Comparison of ENCODE assay signal across 17 cellular contexts in the genomic region with DNA sequence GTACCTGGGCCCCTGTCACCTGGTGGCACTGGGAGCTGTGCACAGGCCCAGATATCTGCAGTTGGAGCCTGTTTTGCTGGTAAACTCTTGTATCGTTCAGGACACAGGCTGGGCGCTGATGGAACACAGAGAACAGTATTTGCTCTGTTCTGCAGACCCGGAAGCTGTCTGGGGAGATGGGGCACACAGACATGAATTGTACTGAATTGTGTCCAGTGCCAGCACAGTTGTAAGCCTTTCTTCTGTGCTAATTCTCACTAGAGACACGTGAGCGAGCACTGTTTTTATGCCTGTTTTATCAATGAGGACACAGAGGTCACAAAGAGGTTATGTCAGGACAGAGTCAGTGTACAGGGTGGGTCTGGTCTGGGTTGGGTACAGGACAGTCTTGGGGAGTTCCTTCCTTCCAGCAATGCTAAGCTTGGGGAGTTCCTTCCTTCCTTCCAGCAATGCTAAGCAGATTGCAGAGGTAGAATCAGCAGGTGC. TPM values are rescaled to one million over a fixed set of nuclear protein-coding genes. Genes with fewer than 3 reads are reported as not detected.
DNase-seq lines count a peak whose midpoint lies in the region; ATAC-seq, FAIRE-seq and TF ChIP-seq lines count a peak whose summit lies in the region.
"Had no signal": no experiment of that assay in that cellular context is flagged by ENCODE, and none has a peak within 500 bp of the region (broad histone marks: within the 10 kb centered on the region; RNA-seq: fewer than 3 reads in every experiment).

No MANE protein-coding gene starts in this region.

- no peak for TF ChIP-seq CTCF in bronchial epithelial cell (IDR thresholded peaks at IDR 0.05; ENCODE audit: insufficient read depth, low read length, severe bottlenecking)

- H3K36me3 ChIP-seq in BLaER1 treated with 17β-estradiol and CSF1 and Interleukin-3, amounts not matched to agents 10 nM and 100 nM, result peaks cover 0 to 67% (median 23%) of the 10 kb centered on the region in 11 experiments; a peak in 17 of 22 replicates
- H3K36me3 ChIP-seq in bronchial epithelial cell (ENCODE audit: control insufficient read depth, insufficient read depth, low read length), result no peaks in the 10 kb centered on the region
- H3K36me3 ChIP-seq: neutrophil had no signal

- H3K4me3 ChIP-seq in BLaER1 treated with 17β-estradiol and CSF1 and Interleukin-3, amounts not matched to agents 10 nM and 100 nM, result no peak overlapping the region
- H3K4me3 ChIP-seq in bronchial epithelial cell (ENCODE audit: low read depth, low read length), result no peak overlapping the region
- H3K4me3 ChIP-seq: K562 had no signal

- H3K4me2 ChIP-seq in BLaER1 treated with 17β-estradiol and CSF1 and Interleukin-3, amounts not matched to agents 10 nM and 100 nM, result peak overlapping the region; percentile 3 to 86 (median 67); a peak in 16 of 22 replicates

- DNase-seq in bronchial epithelial cell (ENCODE audit: low read depth) (no peak), hippocampal formation (lab: John Stamatoyannopoulos, UW) (peak; percentile 85 to 94), pons (ENCODE audit: low spot score) (peak; percentile 99), DMS153 (lab: John Stamatoyannopoulos, UW) (no peak)
- DNase-seq: activated B cell treated with CpG ODN at 0.5 μM for 24 hours; activated gamma-delta T cell; NCI-H1048; NCI-H748 treated with DMSO at 0.1 percent for 48 hours; stimulated activated naive CD8-positive, alpha-beta T cell treated with anti-CD3 and anti-CD28 coated beads, Interleukin-15, Interleukin-2, amounts not matched to agents 100 U/mL and 50 U/mL, for 24 hours; T-cell had no signal

- H3K9ac ChIP-seq in BLaER1 treated with 17β-estradiol and CSF1 and Interleukin-3, amounts not matched to agents 10 nM and 100 nM, result peak overlapping the region in 2 of 11 experiments; percentile 34 to 56; a peak in 2 of 22 replicates

- H3K4me1 ChIP-seq in BLaER1 treated with 17β-estradiol and CSF1 and Interleukin-3, amounts not matched to agents 10 nM and 100 nM, result peaks cover 9 to 43% (median 39%) of the 10 kb centered on the region in 10 experiments; a peak in 19 of 20 replicates

- ATAC-seq in GM19463 (IDR thresholded peaks at IDR 0.05; ENCODE audit: unreplicated experiment), result no peak
- no peak for ATAC-seq in HG02852 (IDR thresholded peaks at IDR 0.05; ENCODE audit: unreplicated experiment)
- no peak for ATAC-seq in GM18511 (IDR thresholded peaks at IDR 0.05; ENCODE audit: unreplicated experiment)
- ATAC-seq: K562; stimulated activated naive CD8-positive, alpha-beta T cell treated with anti-CD3 and anti-CD28 coated beads, Interleukin-15, Interleukin-2, amounts not matched to agents 100 U/mL and 50 U/mL, for 24 hours; T-cell had no signal

- H3K27me3 ChIP-seq in BLaER1 treated with 17β-estradiol and CSF1 and Interleukin-3, amounts not matched to agents 10 nM and 100 nM, result no peaks in the 10 kb centered on the region
- no peaks in the 10 kb centered on the region for H3K27me3 ChIP-seq in bronchial epithelial cell (ENCODE audit: control insufficient read depth, insufficient read depth, low read length)
- H3K27me3 ChIP-seq: neutrophil had no signal

- H3K9me3 ChIP-seq in BLaER1 treated with 17β-estradiol and CSF1 and Interleukin-3, amounts not matched to agents 10 nM and 100 nM (replicated peaks in 1 of 11), result no peaks in the 10 kb centered on the region
- H3K9me3 ChIP-seq: neutrophil had no signal

- peak overlapping the region in 4 of 11 experiments; percentile 3 to 46 (median 22); a peak in 4 of 22 replicates for H3K27ac ChIP-seq in BLaER1 treated with 17β-estradiol and CSF1 and Interleukin-3, amounts not matched to agents 10 nM and 100 nM
- H3K27ac ChIP-seq: neutrophil had no signal

- FAIRE-seq in bronchial epithelial cell (lab: Jason Lieb, UNC), result peak; percentile 36
- FAIRE-seq: K562, RCC 7860 had no signal

- peaks cover 0 to 40% (median 21%) of the 10 kb centered on the region in 11 experiments; a peak in 13 of 22 replicates for H4K20me1 ChIP-seq in BLaER1 treated with 17β-estradiol and CSF1 and Interleukin-3, amounts not matched to agents 10 nM and 100 nM

RNA-seq across cellular contexts. Expression of gene ACR, which starts 24.4 kb away (rescaled TPM):
- total RNA-seq in bronchial epithelial cell, result not detected in 2 replicates
- total RNA-seq: activated B cell treated with CpG ODN at 0.5 μM for 24 hours, K562, T-cell had no signal

RNA-seq across cellular contexts. Expression of gene SHANK3, which starts 41.0 kb away (rescaled TPM):
- 0.79 and 0.90 TPM in 2 replicates for total RNA-seq in bronchial epithelial cell
- total RNA-seq: activated B cell treated with CpG ODN at 0.5 μM for 24 hours had no signal

Comparison
In these comparisons a context has a peak if more than half of its experiments do, and no peak if none do; other contexts are left out.
1. DNase-seq: peak in hippocampal formation (2 of 2) and pons (single experiment); none in bronchial epithelial cell (single experiment) and DMS153 (single experiment).